ENCODE assay signal across 15 cellular contexts in the genomic region with DNA sequence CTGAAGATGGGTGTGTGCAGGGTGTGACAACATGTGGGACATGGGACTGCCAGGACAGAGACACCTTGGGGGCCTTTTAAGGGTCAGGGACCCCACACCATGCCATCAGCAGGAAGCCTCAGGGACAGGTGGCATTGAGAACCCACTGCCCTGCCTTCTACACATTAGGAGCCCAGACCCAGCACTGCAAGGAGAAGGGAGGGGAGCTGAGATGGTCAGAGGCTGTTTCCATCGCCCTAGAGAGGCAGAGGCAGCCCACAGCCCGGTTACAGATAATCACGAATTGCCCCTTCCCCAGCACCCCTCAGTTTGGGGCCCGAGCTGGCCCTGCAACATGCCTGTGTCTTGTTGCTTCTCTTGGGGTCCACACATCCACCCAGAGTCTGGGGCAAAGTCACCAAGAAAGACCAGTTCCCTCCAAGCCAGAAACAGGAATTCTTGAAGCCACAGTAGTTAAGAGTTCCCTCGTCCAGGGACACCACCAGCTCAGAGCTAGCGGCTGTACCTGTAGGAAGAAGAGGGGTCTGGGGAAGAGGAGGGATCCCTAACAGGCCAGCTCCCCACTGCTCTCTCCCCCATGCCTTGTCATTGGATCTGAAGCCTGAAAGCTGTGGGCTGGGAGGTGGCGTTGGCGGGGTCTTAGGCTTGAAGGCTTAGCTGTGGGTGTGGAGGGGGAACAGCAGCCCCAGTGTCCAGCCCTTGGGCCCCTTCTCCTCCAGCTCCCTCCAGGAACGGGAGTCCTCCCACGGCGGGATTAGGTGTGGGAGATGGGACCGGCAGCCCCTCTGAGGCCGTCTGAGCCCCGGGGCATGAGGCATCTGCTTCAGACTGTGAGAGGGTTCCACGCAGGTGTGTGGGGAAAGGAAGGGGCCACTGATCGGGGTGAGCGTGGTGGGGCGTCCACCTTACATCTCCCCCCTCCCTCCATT. TPM values are rescaled to one million over a fixed set of nuclear protein-coding genes. Genes with fewer than 3 reads are reported as not detected.
DNase-seq lines count a peak whose midpoint lies in the region; ATAC-seq and TF ChIP-seq lines count a peak whose summit lies in the region.
"Had no signal": no experiment of that assay in that cellular context is flagged by ENCODE, and none has a peak within 500 bp of the region (broad histone marks: within the 10 kb centered on the region; RNA-seq: fewer than 3 reads in every experiment).

No MANE protein-coding gene starts in this region.

- H3K4me1 ChIP-seq in Panc1 (ENCODE audit: control insufficient read depth, insufficient read depth, low read length): no peaks in the 10 kb centered on the region
- H3K4me1 ChIP-seq: Caco-2 had no signal

- DNase-seq in Panc1 (ENCODE audit: low read depth, low spot score) (no peak), islet precursor cell (peak; percentile 46), progenitor cell of endocrine pancreas (ENCODE audit: low spot score, unreplicated experiment) (no peak), KBM-7 (no peak), erythroblast (lab: John Stamatoyannopoulos, UW) (no peak)
- no peak for DNase-seq in activated CD8-positive, alpha-beta memory T cell treated with anti-CD3 and anti-CD28 coated beads for 24 hours
- DNase-seq: AML-193; Caco-2; CD8-positive, alpha-beta memory T cell; DMS53; GF-D8; GM23248; H9 had no signal

- TF ChIP-seq CTCF in Panc1 (IDR thresholded peaks at IDR 0.05) (no peak), progenitor cell of endocrine pancreas (IDR thresholded peaks at IDR 0.05; ENCODE audit: unreplicated experiment) (no peak)

- H3K27ac ChIP-seq in Panc1 (ENCODE audit: low read length): no peak overlapping the region
- H3K27ac ChIP-seq: BLaER1, GM23248 had no signal

- POLR2A ChIA-PET in Panc1 (lab: Charles Lee): no interaction called here

- H3K9me3 ChIP-seq in Panc1 (ENCODE audit: control insufficient read depth, insufficient read depth, low read depth, low read length): no peaks in the 10 kb centered on the region

- TF ChIP-seq POLR2A in erythroblast (IDR thresholded peaks at IDR 0.05; ENCODE audit: low read length): no peak

- H3K36me3 Mint-ChIP-seq in progenitor cell of endocrine pancreas (ENCODE audit: insufficient read depth): no peaks in the 10 kb centered on the region
- H3K36me3 Mint-ChIP-seq: CD8-positive, alpha-beta memory T cell had no signal

- H3K27ac Mint-ChIP-seq in progenitor cell of endocrine pancreas: peak overlapping the region; percentile 33
- H3K27ac Mint-ChIP-seq: H9 had no signal

- ATAC-seq in Panc1: peak; percentile 46
- no peak for ATAC-seq in GM21619 (IDR thresholded peaks at IDR 0.05; ENCODE audit: unreplicated experiment)

- H3K36me3 ChIP-seq in Panc1 (ENCODE audit: control insufficient read depth, insufficient read depth, low read length): no peaks in the 10 kb centered on the region
- H3K36me3 ChIP-seq: BLaER1 had no signal

- H3K9me3 Mint-ChIP-seq in progenitor cell of endocrine pancreas (ENCODE audit: low read depth): peaks cover 8% of the 10 kb centered on the region

- peaks cover 8% of the 10 kb centered on the region for H3K27me3 Mint-ChIP-seq in progenitor cell of endocrine pancreas

- BruUV-seq in Panc1 (replicated peaks; lab: Mats Ljungman, UMichigan): no TSS peak

- intact Hi-C loops in Panc1 (cut with micrococcal nuclease; ENCODE audit: unreplicated experiment): no loop called here

- no peaks in the 10 kb centered on the region for H3K27me3 ChIP-seq in Panc1 (ENCODE audit: control insufficient read depth, insufficient read depth, low read length)
- H3K27me3 ChIP-seq: BLaER1 had no signal

- CTCF ChIA-PET in Panc1 (lab: Charles Lee): no interaction called here

- H3K4me3 Mint-ChIP-seq in progenitor cell of endocrine pancreas (ENCODE audit: low read depth): no peak overlapping the region
- H3K4me3 Mint-ChIP-seq: CD8-positive, alpha-beta memory T cell; H9 had no signal

- in situ Hi-C loops in Panc1 (cut with HindIII; ENCODE audit: low pct_unique_long_range_greater_than_20kb, low sequenced_read_pairs) (no loop called here), KBM-7 (cut with MboI; ENCODE audit: low pct_unique_long_range_greater_than_20kb, low sequenced_read_pairs) (no loop called here)

- H3K4me1 Mint-ChIP-seq in progenitor cell of endocrine pancreas (ENCODE audit: low read depth): no peaks in the 10 kb centered on the region
- H3K4me1 Mint-ChIP-seq: CD8-positive, alpha-beta memory T cell had no signal

- H3K4me3 ChIP-seq in Panc1 (ENCODE audit: low read depth in 2 of 2, low read length in 2 of 2): no peak overlapping the region
- H3K4me3 ChIP-seq: BLaER1, GM23248 had no signal

RNA-seq across cellular contexts. Expression of gene ELFN1, which starts 44.8 kb away (rescaled TPM):
- total RNA-seq in Panc1 (2021; ENCODE audit: unreplicated experiment) (39.0 TPM), progenitor cell of endocrine pancreas (12.3 and 12.9 TPM in 2 replicates)
- 71.7 TPM for polyA plus RNA-seq in Panc1 (2012; ENCODE audit: insufficient read length)

RNA-seq across cellular contexts. Expression of gene PSMG3, which starts 55.4 kb away (rescaled TPM):
- total RNA-seq in Panc1 (2021; ENCODE audit: unreplicated experiment): 59.4 TPM
- polyA plus RNA-seq in Panc1 (2012; ENCODE audit: insufficient read length): 81.5 TPM
- 29.1 and 32.1 TPM in 2 replicates for total RNA-seq in progenitor cell of endocrine pancreas
